In genomic region chr1:15992582-15993500, GRCh38 we compare ENCODE assay signal across 24 cellular contexts. TPM values are rescaled to one million over a fixed set of nuclear protein-coding genes. Genes with fewer than 3 reads are reported as not detected.
A peak's percentile ranks its signal among the peaks of the same experiment; 100 is the strongest.
DNase-seq lines count a peak whose midpoint lies in the region; ATAC-seq and TF ChIP-seq lines count a peak whose summit lies in the region.
"Had no signal": no experiment of that assay in that cellular context is flagged by ENCODE, and none has a peak within 500 bp of the region (broad histone marks: within the 10 kb centered on the region; RNA-seq: fewer than 3 reads in every experiment).

No MANE protein-coding gene starts in this region.

- no peak overlapping the region for H3K9ac ChIP-seq in endodermal cell (ENCODE audit: extremely low read depth, low read length, poor library complexity, severe bottlenecking)

- H3K9me3 Mint-ChIP-seq in endodermal cell = no peaks in the 10 kb centered on the region
- H3K9me3 Mint-ChIP-seq in CD8-positive, alpha-beta T cell = no peaks in the 10 kb centered on the region
- H3K9me3 Mint-ChIP-seq: HFFc6 had no signal

- no peak overlapping the region for H3K27ac ChIP-seq in endodermal cell (ENCODE audit: low read depth, low read length)
- H3K27ac ChIP-seq in CD8-positive, alpha-beta T cell (ENCODE audit: low read depth, low read length) = no peak overlapping the region
- H3K27ac ChIP-seq: PC-9, SJCRH30 had no signal

- H3K27ac Mint-ChIP-seq in endodermal cell = no peak overlapping the region
- no peak overlapping the region for H3K27ac Mint-ChIP-seq in CD8-positive, alpha-beta T cell
- H3K27ac Mint-ChIP-seq: HFFc6 had no signal

- DNase-seq in Kasumi-1 (lab: John Stamatoyannopoulos, UW) = peak; percentile 6 to 32
- DNase-seq in endodermal cell = peak; percentile 31
- peak; percentile 63 for DNase-seq in posterior vena cava (ENCODE audit: low spot score)
- DNase-seq in CD8-positive, alpha-beta T cell = no peak
- no peak for DNase-seq in NCI-H446 (lab: John Stamatoyannopoulos, UW)
- DNase-seq in ureter (ENCODE audit: low spot score) = no peak
- DNase-seq: HFFc6, KG1, MM.1S, NCI-H1092 treated with DMSO at 0.1 percent for 48 hours, NCI-H1436, NCI-H187, NCI-H2081 treated with DMSO at 0.1 percent for 48 hours, NCI-H2171, NCI-H345, NCI-H524 treated with DMSO at 0.1 percent for 48 hours, PC-9, SJCRH30 had no signal

- POLR2A ChIA-PET in CD8-positive, alpha-beta T cell (lab: Charles Lee) = no interaction called here

- no peaks in the 10 kb centered on the region for H3K36me3 Mint-ChIP-seq in endodermal cell (ENCODE audit: low read depth)
- no peaks in the 10 kb centered on the region for H3K36me3 Mint-ChIP-seq in CD8-positive, alpha-beta T cell
- H3K36me3 Mint-ChIP-seq: CD14-positive monocyte had no signal

- peaks cover 6% of the 10 kb centered on the region for H3K27me3 Mint-ChIP-seq in endodermal cell (ENCODE audit: insufficient read depth)
- H3K27me3 Mint-ChIP-seq in CD8-positive, alpha-beta T cell (ENCODE audit: low read depth) = peaks cover 2% of the 10 kb centered on the region

- CTCF ChIA-PET in CD8-positive, alpha-beta T cell (lab: Charles Lee) = no interaction called here

- H3K36me3 ChIP-seq in endodermal cell (ENCODE audit: control insufficient read depth, insufficient read depth, low read length) = no peaks in the 10 kb centered on the region
- H3K36me3 ChIP-seq in CD8-positive, alpha-beta T cell (ENCODE audit: insufficient read depth, low read length) = no peaks in the 10 kb centered on the region
- H3K36me3 ChIP-seq: SJCRH30 had no signal

- no peak for ATAC-seq in GM18909 (IDR thresholded peaks at IDR 0.05; ENCODE audit: poor library complexity, unreplicated experiment)
- ATAC-seq in CD8-positive, alpha-beta T cell = no peak
- ATAC-seq: Right ventricle myocardium inferior, SK-N-SH treated with all-trans-retinoic acid at 6 μM for 48 hours had no signal

- no peak for TF ChIP-seq CTCF in endodermal cell (conservative IDR thresholded peaks at IDR 0.05)
- TF ChIP-seq CTCF in CD8-positive, alpha-beta T cell (IDR thresholded peaks at IDR 0.05) = no peak

- no peaks in the 10 kb centered on the region for H3K27me3 ChIP-seq in endodermal cell (ENCODE audit: control insufficient read depth, insufficient read depth, low read length, poor library complexity, severe bottlenecking)
- H3K27me3 ChIP-seq in CD8-positive, alpha-beta T cell (ENCODE audit: insufficient read depth, low read length) = no peaks in the 10 kb centered on the region

- intact Hi-C loops in posterior vena cava (cut with DNase I) = loop anchor here in 1 of 2 donors (5.0 kb wide), 1 partner anchor 201 kb away; no protein-coding TSS in a partner anchor
- intact Hi-C loops in CD8-positive, alpha-beta T cell (cut with DNase I, micrococcal nuclease) = no loop called here

- no peaks in the 10 kb centered on the region for H3K9me3 ChIP-seq in endodermal cell (ENCODE audit: control insufficient read depth, low read length)
- H3K9me3 ChIP-seq in CD8-positive, alpha-beta T cell (ENCODE audit: low read length) = no peaks in the 10 kb centered on the region
- H3K9me3 ChIP-seq: SJCRH30 had no signal

- no peak overlapping the region for H3K4me3 ChIP-seq in endodermal cell (ENCODE audit: low read length)
- no peak overlapping the region for H3K4me3 ChIP-seq in CD8-positive, alpha-beta T cell (ENCODE audit: low read depth, low read length)
- H3K4me3 ChIP-seq: PC-9, SJCRH30 had no signal

- WGBS in endodermal cell (ENCODE audit: insufficient coverage in 1 of 2, insufficient read length in 1 of 2), 2 experiments = 91 to 95% methylated on average over 10 to 17 of the region's 17 CpGs

- no peaks in the 10 kb centered on the region for H3K4me1 ChIP-seq in endodermal cell (ENCODE audit: control insufficient read depth, insufficient read depth, low read length)
- no peaks in the 10 kb centered on the region for H3K4me1 ChIP-seq in CD8-positive, alpha-beta T cell (ENCODE audit: insufficient read depth, low read length)
- H3K4me1 ChIP-seq: SJCRH30 had no signal

- no peak overlapping the region for H3K4me3 Mint-ChIP-seq in endodermal cell
- no peak overlapping the region for H3K4me3 Mint-ChIP-seq in CD8-positive, alpha-beta T cell
- H3K4me3 Mint-ChIP-seq: CD14-positive monocyte, HFFc6 had no signal

- no peaks in the 10 kb centered on the region for H3K4me1 Mint-ChIP-seq in endodermal cell
- no peaks in the 10 kb centered on the region for H3K4me1 Mint-ChIP-seq in CD8-positive, alpha-beta T cell (ENCODE audit: low read depth)
- H3K4me1 Mint-ChIP-seq: CD14-positive monocyte had no signal

RNA-seq across cellular contexts. Expression of gene SRARP, which starts 11.2 kb away (rescaled TPM):
- 1 to 10 TPM in 1 of 2 donors, under 1 TPM in 1; 0.97 to 1.3 TPM for total RNA-seq in endodermal cell
- 0.18 TPM for polyA plus RNA-seq in endodermal cell (2013, experiment 1 of 2)
- polyA plus RNA-seq in endodermal cell (2013, experiment 2 of 2) = 0.12 TPM
- not detected for total RNA-seq in posterior vena cava
- not detected for total RNA-seq in CD8-positive, alpha-beta T cell
- total RNA-seq in ureter = not detected
- total RNA-seq: A673, HFFc6, PC-9, RPMI7951, SJCRH30 had no signal
- polyA plus RNA-seq: CD14-positive monocyte had no signal

RNA-seq across cellular contexts. Expression of gene ZBTB17, which starts 16.9 kb away (rescaled TPM):
- total RNA-seq in endodermal cell (10 to 100 TPM; 28.0 to 31.7 TPM), posterior vena cava (10 to 100 TPM; 31.6 to 38.7 TPM), ureter (44.4 TPM)
- polyA plus RNA-seq in endodermal cell (2013, experiment 1 of 2) = 35.1 TPM
- polyA plus RNA-seq in endodermal cell (2013, experiment 2 of 2) = 32.6 TPM
- 100 to 1,000 TPM; 106 to 115 TPM for total RNA-seq in CD8-positive, alpha-beta T cell

RNA-seq across cellular contexts. Expression of gene HSPB7, which starts 25.0 kb away (rescaled TPM):
- total RNA-seq in endodermal cell = under 1 TPM in 1 of 2 donors, not detected in 1; 0.15 TPM
- 0.18 TPM for polyA plus RNA-seq in endodermal cell (2013, experiment 1 of 2)
- polyA plus RNA-seq in endodermal cell (2013, experiment 2 of 2) = not detected
- 100 to 1,000 TPM; 272 to 588 TPM for total RNA-seq in posterior vena cava
- total RNA-seq in CD8-positive, alpha-beta T cell = not detected
- 36.2 TPM for total RNA-seq in ureter
- total RNA-seq: A673, PC-9 had no signal
- polyA plus RNA-seq: CD14-positive monocyte had no signal

RNA-seq across cellular contexts. Expression of gene CLCNKA, which starts 29.0 kb away (rescaled TPM):
- total RNA-seq in endodermal cell = 1 to 10 TPM; 3.2 to 3.5 TPM
- polyA plus RNA-seq in endodermal cell (2013, experiment 1 of 2) = 0.18 TPM
- polyA plus RNA-seq in endodermal cell (2013, experiment 2 of 2) = 0.37 TPM
- total RNA-seq in posterior vena cava = under 1 TPM; 0.51 to 0.90 TPM
- total RNA-seq in CD8-positive, alpha-beta T cell = not detected
- total RNA-seq in ureter = 2.2 TPM
- total RNA-seq: A673, HFFc6 had no signal
- polyA plus RNA-seq: CD14-positive monocyte had no signal

RNA-seq across cellular contexts. Expression of gene CLCNKB, which starts 50.7 kb away (rescaled TPM):
- total RNA-seq in endodermal cell (1 to 10 TPM; 3.6 to 3.7 TPM), posterior vena cava (under 1 TPM; 0.62 to 0.88 TPM), ureter (0.65 TPM)
- 3.4 TPM for polyA plus RNA-seq in endodermal cell (2013, experiment 1 of 2)
- 2.0 TPM for polyA plus RNA-seq in endodermal cell (2013, experiment 2 of 2)
- not detected for total RNA-seq in CD8-positive, alpha-beta T cell
- total RNA-seq: RPMI7951, SJCRH30 had no signal
- polyA plus RNA-seq: CD14-positive monocyte had no signal

Comparison
In these comparisons a context has a peak if more than half of its experiments do, and no peak if none do; other contexts are left out.
1. DNase-seq: peak in Kasumi-1 (2 of 2), endodermal cell (single experiment) and posterior vena cava (single experiment); none in CD8-positive, alpha-beta T cell (0 of 7), NCI-H446 (0 of 2) and ureter (single experiment).
2. RNA of gene HSPB7, which starts 25.0 kb away (total RNA-seq): 272 to 588 TPM in posterior vena cava and 36.2 TPM in ureter (single experiment); 0.15 TPM in endodermal cell and not detected in CD8-positive, alpha-beta T cell; every median in the first group is over 10 times any median in the second.